8 cellular contexts compared by ENCODE assay signal in genomic region chr19:40612831-40613668, GRCh38. TPM values are rescaled to one million over a fixed set of nuclear protein-coding genes. Genes with fewer than 3 reads are reported as not detected.
DNase-seq lines count a peak whose midpoint lies in the region; ATAC-seq lines count a peak whose summit lies in the region.

No MANE protein-coding gene starts in this region.

- intact Hi-C loops in sciatic nerve (cut with DNase I), result loop anchor here (5.0 kb wide), 1 partner anchor 1821 kb away; no protein-coding TSS in a partner anchor

- peak; percentile 5 for ATAC-seq in sciatic nerve
- ATAC-seq in GM19463 (IDR thresholded peaks at IDR 0.05; ENCODE audit: unreplicated experiment), result no peak

- DNase-seq in EL (peak; percentile 39), NCI-H2227 (lab: John Stamatoyannopoulos, UW; ENCODE audit: unreplicated experiment) (peak; percentile 94), germinal center (ENCODE audit: low spot score) (peak; percentile 84), sciatic nerve (ENCODE audit: low spot score) (peak; percentile 86), NCI-H524 treated with DMSO at 0.1 percent for 48 hours (lab: John Stamatoyannopoulos, UW) (no peak), NCI-H1092 (lab: John Stamatoyannopoulos, UW) (no peak)
- peak; percentile 77 for DNase-seq in activated T-cell treated with anti-CD3 and anti-CD28 coated beads, Interleukin-2, amount 50 U/mL, for 1 hour

RNA-seq across cellular contexts. Expression of gene LTBP4, which starts 11.9 kb away (rescaled TPM):
- 1,227 TPM for total RNA-seq in sciatic nerve

RNA-seq across cellular contexts. Expression of gene SHKBP1, which starts 36.4 kb away (rescaled TPM):
- 58.7 TPM for total RNA-seq in sciatic nerve

Comparison
In these comparisons a context has a peak if more than half of its experiments do, and no peak if none do; other contexts are left out.
1. DNase-seq: peak in EL (single experiment), NCI-H2227 (single experiment), activated T-cell treated with anti-CD3 and anti-CD28 coated beads, Interleukin-2, amount 50 U/mL, for 1 hour (single experiment), germinal center (single experiment) and sciatic nerve (single experiment); none in NCI-H524 treated with DMSO at 0.1 percent for 48 hours (single experiment) and NCI-H1092 (single experiment).